In genomic region chr9:130427326-130427725, GRCh38 we compare ENCODE assay signal across 15 cellular contexts. TPM values are rescaled to one million over a fixed set of nuclear protein-coding genes. Genes with fewer than 3 reads are reported as not detected.
DNase-seq lines count a peak whose midpoint lies in the region; ATAC-seq, FAIRE-seq and TF ChIP-seq lines count a peak whose summit lies in the region.
"Had no signal": no experiment of that assay in that cellular context is flagged by ENCODE, and none has a peak within 500 bp of the region (broad histone marks: within the 10 kb centered on the region; RNA-seq: fewer than 3 reads in every experiment).

No MANE protein-coding gene starts in this region.

- H3K4me1 Mint-ChIP-seq in activated CD4-positive, alpha-beta T cell treated with anti-CD3 and anti-CD28 coated beads, Interleukin-2, amount 10 ng/mL, durations not matched to agents 7 days and 5 days, result peaks cover 1% of the 10 kb centered on the region

- H3K9ac ChIP-seq in HCT116 (ENCODE audit: low read length) (0 out of 2 replicates have a peak overlapping the region, but pooled peaks have one; percentile 16), keratinocyte (ENCODE audit: control insufficient read depth, extremely low read depth, insufficient read depth, low read length) (no peak overlapping the region), skeletal muscle satellite cell (ENCODE audit: low read depth, low read length) (no peak overlapping the region)
- H3K9ac ChIP-seq: KMS-11 had no signal

- H3K4me1 ChIP-seq in HCT116 (ENCODE audit: control insufficient read depth in 1 of 2, insufficient read depth in 2 of 2, low read length in 2 of 2) (peaks cover 13 to 19% of the 10 kb centered on the region in 2 experiments), SJSA1 (replicated peaks) (peaks cover 21% of the 10 kb centered on the region), keratinocyte (ENCODE audit: control insufficient read depth, extremely low read depth, insufficient read depth, low read length) (peaks cover 29% of the 10 kb centered on the region), skeletal muscle satellite cell (ENCODE audit: control insufficient read depth, insufficient read depth, low read length) (peaks cover 24% of the 10 kb centered on the region)
- H3K4me1 ChIP-seq in effector memory CD4-positive, alpha-beta T cell (ENCODE audit: control insufficient read depth, insufficient read depth, low read length, poor library complexity, severe bottlenecking), result no peaks in the 10 kb centered on the region

- TF ChIP-seq POLR2A in HCT116 (IDR thresholded peaks at IDR 0.05; ENCODE audit: borderline replicate concordance, extremely low read depth, insufficient read depth, insufficient read length), result no peak

- CTCF ChIA-PET in HCT116 (lab: Charles Lee), result no interaction called here
- CTCF ChIA-PET in activated CD4-positive, alpha-beta T cell treated with anti-CD3 and anti-CD28 coated beads, Interleukin-2, amount 10 ng/mL, durations not matched to agents 7 days and 5 days (lab: Charles Lee), result no interaction called here

- no peaks in the 10 kb centered on the region for H3K36me3 ChIP-seq in HCT116 (ENCODE audit: control insufficient read depth in 1 of 2, insufficient read depth in 2 of 2, low read length in 2 of 2)
- no peaks in the 10 kb centered on the region for H3K36me3 ChIP-seq in SJSA1
- no peaks in the 10 kb centered on the region for H3K36me3 ChIP-seq in keratinocyte (ENCODE audit: control insufficient read depth in 2 of 2, extremely low read depth in 1 of 2, insufficient read depth in 2 of 2, low read length in 2 of 2)
- no peaks in the 10 kb centered on the region for H3K36me3 ChIP-seq in skeletal muscle satellite cell (ENCODE audit: insufficient read depth, low read length)
- no peaks in the 10 kb centered on the region for H3K36me3 ChIP-seq in effector memory CD4-positive, alpha-beta T cell (ENCODE audit: control insufficient read depth, insufficient read depth, low read length)
- H3K36me3 ChIP-seq: Peyer's patch had no signal

- no peaks in the 10 kb centered on the region for H3K9me1 ChIP-seq in keratinocyte (ENCODE audit: control insufficient read depth, extremely low read depth, insufficient read depth, low read length)

- no peaks in the 10 kb centered on the region for H3K9me2 ChIP-seq in HCT116 (ENCODE audit: insufficient read depth)

- intact Hi-C loops in HCT116 (cut with micrococcal nuclease), result no loop called here

- H3K4me2 ChIP-seq in HCT116 (ENCODE audit: low read length) (peak overlapping the region; percentile 54), keratinocyte (ENCODE audit: control insufficient read depth, extremely low read depth, insufficient read depth, low read depth, low read length) (peak overlapping the region; percentile 71), skeletal muscle satellite cell (ENCODE audit: low read length) (peak overlapping the region; percentile 16)
- H3K4me2 ChIP-seq: KMS-11 had no signal

- H3K27me3 Mint-ChIP-seq in activated CD4-positive, alpha-beta T cell treated with anti-CD3 and anti-CD28 coated beads, Interleukin-2, amount 10 ng/mL, durations not matched to agents 7 days and 5 days, result peaks cover 3% of the 10 kb centered on the region

- H3K79me2 ChIP-seq in HCT116 (ENCODE audit: insufficient read depth, low read length) (no peaks in the 10 kb centered on the region), keratinocyte (ENCODE audit: control insufficient read depth, insufficient read depth, low read length) (no peaks in the 10 kb centered on the region)

- H3K27me3 ChIP-seq in HCT116 (ENCODE audit: insufficient read depth, low read length) (no peaks in the 10 kb centered on the region), SJSA1 (replicated peaks) (no peaks in the 10 kb centered on the region), keratinocyte (ENCODE audit: control insufficient read depth, extremely low read depth, insufficient read depth, low read length) (peaks cover 25% of the 10 kb centered on the region), skeletal muscle satellite cell (ENCODE audit: control insufficient read depth, insufficient read depth, low read length) (peaks cover 3% of the 10 kb centered on the region)
- no peaks in the 10 kb centered on the region for H3K27me3 ChIP-seq in effector memory CD4-positive, alpha-beta T cell (replicated peaks; ENCODE audit: control insufficient read depth, insufficient read depth, low read length, poor library complexity, severe bottlenecking)
- H3K27me3 ChIP-seq: Peyer's patch had no signal

- RAD21 ChIA-PET in HCT116 (lab: Charles Lee; ENCODE audit: low non-redundant PET in 1 of 2, low total read pairs in 2 of 2, uncharacterized antibody in 2 of 2, unreplicated experiment in 2 of 2), result interaction anchor here (0.5 to 0.6 kb wide), 2 partner anchors 33 to 46 kb away, joined by 3 to 6 read pairs; no protein-coding TSS in a partner anchor

- POLR2A ChIA-PET in HCT116 (lab: Charles Lee), result interaction anchor here (0.6 to 1.0 kb wide), 2 partner anchors 21 to 77 kb away, joined by 3 to 7 read pairs; no protein-coding TSS in a partner anchor
- POLR2A ChIA-PET in activated CD4-positive, alpha-beta T cell treated with anti-CD3 and anti-CD28 coated beads, Interleukin-2, amount 10 ng/mL, durations not matched to agents 7 days and 5 days (lab: Charles Lee), result no interaction called here

- DNase-seq in HCT116 (ENCODE audit: low read depth, low spot score) (no peak), SJSA1 (ENCODE audit: low read depth in 1 of 2, low spot score in 2 of 2) (no peak), keratinocyte (ENCODE audit: low read depth, low spot score) (no peak)
- no peak for DNase-seq in effector memory CD4-positive, alpha-beta T cell
- no peak for DNase-seq in activated CD4-positive, alpha-beta T cell treated with anti-CD3 and anti-CD28 coated beads, Interleukin-2, amount 10 ng/mL, durations not matched to agents 7 days and 5 days
- DNase-seq: CD8-positive, alpha-beta memory T cell; NCI-H1105; NCI-H146; NCI-H524 treated with DMSO at 0.1 percent for 48 hours had no signal

- dilution Hi-C loops in keratinocyte (cut with MboI; ENCODE audit: extremely low pct_ligation_motif_present, low sequenced_read_pairs), result no loop called here

- H3K36me3 Mint-ChIP-seq in activated CD4-positive, alpha-beta T cell treated with anti-CD3 and anti-CD28 coated beads, Interleukin-2, amount 10 ng/mL, durations not matched to agents 7 days and 5 days (ENCODE audit: low read depth), result no peaks in the 10 kb centered on the region
- H3K36me3 Mint-ChIP-seq: CD8-positive, alpha-beta memory T cell had no signal

- H3K4me3 Mint-ChIP-seq in activated CD4-positive, alpha-beta T cell treated with anti-CD3 and anti-CD28 coated beads, Interleukin-2, amount 10 ng/mL, durations not matched to agents 7 days and 5 days, result no peak overlapping the region
- H3K4me3 Mint-ChIP-seq: CD8-positive, alpha-beta memory T cell had no signal

- no peaks in the 10 kb centered on the region for H4K20me1 ChIP-seq in HCT116 (ENCODE audit: insufficient read depth)
- H4K20me1 ChIP-seq in keratinocyte (ENCODE audit: control insufficient read depth, extremely low read depth, insufficient read depth, low read length), result no peaks in the 10 kb centered on the region

- BruUV-seq in HCT116 (replicated peaks; lab: Mats Ljungman, UMichigan), result no TSS peak

- H3K27ac Mint-ChIP-seq in activated CD4-positive, alpha-beta T cell treated with anti-CD3 and anti-CD28 coated beads, Interleukin-2, amount 10 ng/mL, durations not matched to agents 7 days and 5 days, result no peak overlapping the region
- H3K27ac Mint-ChIP-seq: CD8-positive, alpha-beta memory T cell had no signal

- H3K9me3 Mint-ChIP-seq in activated CD4-positive, alpha-beta T cell treated with anti-CD3 and anti-CD28 coated beads, Interleukin-2, amount 10 ng/mL, durations not matched to agents 7 days and 5 days, result no peaks in the 10 kb centered on the region

- no peak for FAIRE-seq in keratinocyte (lab: Jason Lieb, UNC)
- FAIRE-seq: G401.6, GM12892 had no signal

- TF ChIP-seq RAD21 in HCT116 (IDR thresholded peaks at IDR 0.05; ENCODE audit: low read depth), result no peak

- no peaks in the 10 kb centered on the region for H3K9me3 ChIP-seq in HCT116 (ENCODE audit: control insufficient read depth in 1 of 2, insufficient read depth in 1 of 2, low read depth in 1 of 2, low read length in 2 of 2)
- peaks cover 9% of the 10 kb centered on the region for H3K9me3 ChIP-seq in SJSA1 (replicated peaks)
- H3K9me3 ChIP-seq in keratinocyte (ENCODE audit: control insufficient read depth, low read depth, low read length), result peaks cover 9% of the 10 kb centered on the region
- peaks cover 4% of the 10 kb centered on the region for H3K9me3 ChIP-seq in skeletal muscle satellite cell (replicated peaks; ENCODE audit: low read length)
- no peaks in the 10 kb centered on the region for H3K9me3 ChIP-seq in effector memory CD4-positive, alpha-beta T cell (ENCODE audit: control insufficient read depth, low read length)

- H3K27ac ChIP-seq in HCT116 (ENCODE audit: low read depth, low read length), result peak overlapping the region; percentile 13; the same call in 1 of the 2 replicates
- H3K27ac ChIP-seq in SJSA1, result peak overlapping the region; percentile 38
- H3K27ac ChIP-seq in keratinocyte (ENCODE audit: control insufficient read depth, insufficient read depth, low read length), result no peak overlapping the region
- H3K27ac ChIP-seq in effector memory CD4-positive, alpha-beta T cell (ENCODE audit: insufficient read depth, low read length, poor library complexity, severe bottlenecking), result no peak overlapping the region
- H3K27ac ChIP-seq: KMS-11 had no signal

- no peak for ATAC-seq in HCT116
- no peak for ATAC-seq in GM21447 (IDR thresholded peaks at IDR 0.05; ENCODE audit: unreplicated experiment)

- no peak for TF ChIP-seq CTCF in HCT116 (IDR thresholded peaks at IDR 0.05 in 2 of 3, conservative IDR thresholded peaks at IDR 0.05 in 1 of 3; ENCODE audit: borderline replicate concordance in 1 of 3, insufficient read depth in 1 of 3, low read depth in 2 of 3, low read length in 2 of 3)
- TF ChIP-seq CTCF in keratinocyte (optimal IDR thresholded peaks at IDR 0.05 in 1 of 3, IDR thresholded peaks at IDR 0.05 in 1 of 3, conservative IDR thresholded peaks at IDR 0.05 in 1 of 3; ENCODE audit: extremely low read depth in 1 of 3, insufficient read depth in 2 of 3, low read length in 3 of 3), result no peak

- H2AFZ ChIP-seq in HCT116 (ENCODE audit: low read depth, low read length, poor library complexity, severe bottlenecking), result peak overlapping the region; percentile 41
- no peak overlapping the region for H2AFZ ChIP-seq in keratinocyte (ENCODE audit: control insufficient read depth, low read length)

- no peak overlapping the region for H3K4me3 ChIP-seq in HCT116 (replicated peaks in 1 of 2; ENCODE audit: low read depth in 1 of 2, low read length in 2 of 2)
- no peak overlapping the region for H3K4me3 ChIP-seq in SJSA1
- peak overlapping the region in 1 of 3 experiments; percentile 33 for H3K4me3 ChIP-seq in keratinocyte (ENCODE audit: control insufficient read depth in 2 of 3, extremely low read depth in 1 of 3, insufficient read depth in 2 of 3, low read depth in 1 of 3, low read length in 3 of 3)
- H3K4me3 ChIP-seq in skeletal muscle satellite cell (ENCODE audit: low read length), result no peak overlapping the region
- H3K4me3 ChIP-seq in effector memory CD4-positive, alpha-beta T cell (ENCODE audit: insufficient read depth, low read depth, low read length, poor library complexity, severe bottlenecking), result no peak overlapping the region
- H3K4me3 ChIP-seq: Peyer's patch had no signal

RNA-seq across cellular contexts. Expression of gene ASS1, which starts 17.4 kb away (rescaled TPM):
- total RNA-seq in HCT116 (2021; ENCODE audit: unreplicated experiment), result 92.6 TPM
- polyA plus RNA-seq in HCT116 (2012), result 159 and 175 TPM in 2 replicates
- total RNA-seq in SJSA1 (2014; rRNA removed; shearing (Covaris generic)), result 20.9 and 25.2 TPM in 2 replicates
- polyA plus RNA-seq in keratinocyte, result 23.7 to 165 TPM (median 52.4 TPM) in 3 replicates
- polyA plus RNA-seq in keratinocyte (2011; ENCODE audit: low read depth), result 71.7 TPM
- 132 and 143 TPM in 2 replicates for polyA plus RNA-seq in keratinocyte (2011; cell fraction: cytosol; rRNA removed)
- 63.8 and 83.2 TPM in 2 replicates for polyA plus RNA-seq in keratinocyte (2011; cell fraction: nucleus; rRNA removed)
- 20.0 and 238 TPM in 2 replicates for polyA plus RNA-seq in keratinocyte (2012; ENCODE audit: low replicate concordance)
- 14.8 to 109 TPM (median 33.0 TPM) in 3 replicates for polyA minus RNA-seq in keratinocyte
- 79.4 TPM for polyA minus RNA-seq in keratinocyte (2011; cell fraction: cytosol; rRNA and poly(A)+ RNA removed)
- polyA minus RNA-seq in keratinocyte (2011; cell fraction: nucleus; rRNA and poly(A)+ RNA removed), result 21.1 and 26.4 TPM in 2 replicates
- 91.1 and 102 TPM in 2 replicates for total RNA-seq in skeletal muscle satellite cell (2012; rRNA removed)
- 1 to 10 TPM; 3.3 to 3.9 TPM for total RNA-seq in activated CD4-positive, alpha-beta T cell treated with anti-CD3 and anti-CD28 coated beads, Interleukin-2, amount 10 ng/mL, durations not matched to agents 7 days and 5 days
- polyA plus RNA-seq: CD8-positive, alpha-beta memory T cell had no signal

Comparison
In these comparisons a context has a peak if more than half of its experiments do, and no peak if none do; other contexts are left out.
1. H3K27ac ChIP-seq: peak in HCT116 (single experiment) and SJSA1 (single experiment); none in keratinocyte (single experiment) and effector memory CD4-positive, alpha-beta T cell (single experiment).
2. H3K4me2 ChIP-seq: peak in every context shown above with its lines; median percentile 71 in keratinocyte; 54 in HCT116; 16 in skeletal muscle satellite cell.